In the genomic region with DNA sequence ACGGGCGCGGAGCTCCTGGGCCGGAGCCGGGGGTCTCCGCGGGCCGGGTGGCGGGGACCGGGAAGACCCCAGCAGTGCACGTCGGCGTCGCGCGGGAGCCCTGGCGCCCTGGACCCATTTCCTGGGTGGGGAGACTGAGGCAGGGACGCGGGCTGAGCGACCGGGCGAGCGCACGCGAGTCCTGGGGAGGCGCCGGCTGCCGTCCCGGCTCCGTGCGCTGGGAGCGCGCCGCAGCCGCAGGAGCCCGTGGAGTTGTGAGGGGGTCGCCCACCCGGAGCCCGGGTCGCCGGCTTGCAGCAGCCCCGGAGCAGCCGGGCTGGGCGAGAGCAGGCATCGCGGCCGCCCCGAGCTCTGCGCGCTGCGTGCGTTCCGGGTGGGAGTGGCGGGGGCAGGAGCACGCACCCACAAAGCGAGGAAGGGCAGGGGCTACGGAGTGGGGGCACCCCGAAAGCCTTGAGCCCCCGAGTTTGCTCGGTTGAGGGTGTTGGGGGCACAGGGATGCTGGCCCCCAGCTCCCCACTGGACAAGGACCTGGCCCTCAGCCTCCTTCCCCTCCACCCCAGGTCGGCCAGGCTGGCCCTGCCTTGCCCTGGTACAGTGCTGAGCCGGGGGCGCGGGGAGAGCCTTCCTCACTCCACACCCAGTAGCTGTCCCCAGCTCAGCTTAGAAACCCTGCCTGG, we compare ENCODE assay signal across 8 cellular contexts. TPM values are rescaled to one million over a fixed set of nuclear protein-coding genes. Genes with fewer than 3 reads are reported as not detected.
DNase-seq lines count a peak whose midpoint lies in the region; ATAC-seq and TF ChIP-seq lines count a peak whose summit lies in the region.

No MANE protein-coding gene starts in this region.

- no peaks in the 10 kb centered on the region for H3K9me3 ChIP-seq in SJCRH30 (replicated peaks)
- H3K9me3 ChIP-seq in neutrophil, result no peaks in the 10 kb centered on the region

- H3K27ac ChIP-seq in SJCRH30 (no peak overlapping the region), neutrophil (no peak overlapping the region)

- TF ChIP-seq CTCF in epithelial cell of proximal tubule (conservative IDR thresholded peaks at IDR 0.05; ENCODE audit: low read depth, low read length) (no peak), neutrophil (IDR thresholded peaks at IDR 0.05) (no peak)

- H3K27me3 ChIP-seq in SJCRH30 (no peaks in the 10 kb centered on the region; the same call in 1 of the 2 replicates), neutrophil (peaks cover 97% of the 10 kb centered on the region)

- DNase-seq in DMS 273 (lab: John Stamatoyannopoulos, UW; ENCODE audit: unreplicated experiment) (peak; percentile 62), DMS 273 treated with DMSO at 0.1 percent for 48 hours (lab: John Stamatoyannopoulos, UW) (no peak), SJCRH30 (no peak), epithelial cell of proximal tubule (ENCODE audit: low read depth) (no peak), GM19240 (ENCODE audit: insufficient read length, low spot score) (no peak)
- DNase-seq in activated CD4-positive, CD25-positive, alpha-beta regulatory T cell treated with anti-CD3 and anti-CD28 coated beads, Interleukin-2, amount 50 U/mL, for 72 hours, result no peak

- peak overlapping the region; percentile 30 for H3K4me3 ChIP-seq in SJCRH30
- peak overlapping the region; percentile 53 for H3K4me3 ChIP-seq in epithelial cell of proximal tubule (ENCODE audit: low read depth, low read length)
- peak overlapping the region; percentile 55 to 65 for H3K4me3 ChIP-seq in neutrophil (ENCODE audit: low read depth in 1 of 2, low read length in 1 of 2)

- ATAC-seq in GM18870 (IDR thresholded peaks at IDR 0.05; ENCODE audit: unreplicated experiment), result no peak

- H3K36me3 ChIP-seq in SJCRH30 (no peaks in the 10 kb centered on the region), neutrophil (no peaks in the 10 kb centered on the region)

- H3K4me1 ChIP-seq in SJCRH30, result no peaks in the 10 kb centered on the region
- peaks cover 32 to 39% of the 10 kb centered on the region in 2 experiments for H3K4me1 ChIP-seq in neutrophil (ENCODE audit: control insufficient read depth in 1 of 2, insufficient read depth in 1 of 2, low read depth in 1 of 2, low read length in 1 of 2)

RNA-seq across cellular contexts. Expression of gene MMP17, which starts 0.6 kb away (rescaled TPM):
- total RNA-seq in SJCRH30 (2014; rRNA removed; shearing (Covaris generic)), result 0.68 and 2.3 TPM in 2 replicates
- total RNA-seq in epithelial cell of proximal tubule, result 0.69 and 3.6 TPM in 2 replicates
